18 cellular contexts compared by ENCODE assay signal in the genomic region with DNA sequence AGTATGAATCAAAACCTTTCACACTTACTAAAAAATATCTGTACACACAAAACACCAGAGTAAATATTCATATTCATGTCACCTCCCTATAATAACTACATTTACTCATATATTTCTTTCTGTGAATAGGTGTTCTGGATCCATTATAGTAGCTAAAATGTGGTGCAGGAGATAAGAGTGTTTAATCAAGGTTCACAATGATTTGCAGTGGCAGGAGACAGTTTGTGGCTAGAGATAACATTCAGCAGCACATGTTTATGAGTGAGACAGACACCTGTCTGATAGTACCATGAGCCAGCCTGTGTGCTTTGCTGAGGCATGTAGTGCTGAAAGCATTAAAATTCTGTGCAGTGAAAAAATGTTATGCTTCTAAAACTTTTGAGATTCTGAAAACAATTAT.
DNase-seq lines count a peak whose midpoint lies in the region; ATAC-seq, FAIRE-seq and TF ChIP-seq lines count a peak whose summit lies in the region.
"Had no signal": no experiment of that assay in that cellular context is flagged by ENCODE, and none has a peak within 500 bp of the region (broad histone marks: within the 10 kb centered on the region; RNA-seq: fewer than 3 reads in every experiment).

No MANE protein-coding gene starts in this region.

- BruUV-seq in endothelial cell of umbilical vein (replicated peaks; lab: Mats Ljungman, UMichigan), result no TSS peak

- no peak overlapping the region for H3K9ac ChIP-seq in endothelial cell of umbilical vein (replicated peaks; ENCODE audit: extremely low read depth, insufficient read depth, low read length)

- POLR2A ChIA-PET in T-cell (lab: Charles Lee) (no interaction called here), endothelial cell of umbilical vein (lab: Charles Lee) (no interaction called here)

- intact Hi-C loops in endothelial cell of umbilical vein (cut with micrococcal nuclease), result no loop called here

- ATAC-seq in T-cell (replicated peaks in 1 of 4) (peak in 2 of 4 experiments; percentile 54 to 65), GM21423 (IDR thresholded peaks at IDR 0.05; ENCODE audit: unreplicated experiment) (no peak)
- ATAC-seq: Panc1, SK-N-SH treated with all-trans-retinoic acid at 6 μM for 48 hours had no signal

- no peak overlapping the region for H2AFZ ChIP-seq in endothelial cell of umbilical vein (ENCODE audit: low read depth, low read length)

- H3K4me2 ChIP-seq in endothelial cell of umbilical vein (ENCODE audit: insufficient read depth, low read length), result no peak overlapping the region

- peaks cover 7% of the 10 kb centered on the region for H3K9me3 Mint-ChIP-seq in activated T-cell treated with anti-CD3 and anti-CD28 coated beads, Interleukin-2, amount 50 U/mL, for 24 hours
- H3K9me3 Mint-ChIP-seq in T-cell, result peaks cover 0 to 10% (median 4%) of the 10 kb centered on the region in 3 donors

- TF ChIP-seq POLR2A in endothelial cell of umbilical vein (IDR thresholded peaks at IDR 0.05; ENCODE audit: low read depth, low read length), result no peak

- H4K20me1 ChIP-seq in endothelial cell of umbilical vein (replicated peaks; ENCODE audit: control insufficient read depth, extremely low read depth, insufficient read depth, low read length), result no peaks in the 10 kb centered on the region

- DNase-seq in activated T-cell treated with anti-CD3 and anti-CD28 coated beads, Interleukin-2, amount 50 U/mL, for 24 hours, result no peak
- DNase-seq in activated T-cell treated with anti-CD3 and anti-CD28 coated beads, Interleukin-2, amount 50 U/mL, for 48 hours, result no peak
- DNase-seq in T-cell, result no peak
- DNase-seq in endothelial cell of umbilical vein (ENCODE audit: low read depth, low spot score), result peak; percentile 13
- peak; percentile 38 for DNase-seq in small intestine
- DNase-seq in glomerular visceral epithelial cell (ENCODE audit: extremely low spot score), result no peak
- no peak for DNase-seq in RKO (ENCODE audit: low spot score)
- DNase-seq: H7, IMR-90, NCI-H2171, NCI-H510A, NCI-H82, Right ventricle myocardium superior had no signal

- no peaks in the 10 kb centered on the region for H3K4me1 ChIP-seq in endothelial cell of umbilical vein (ENCODE audit: control insufficient read depth, extremely low read depth, insufficient read depth, low read length)
- H3K4me1 ChIP-seq in small intestine (ENCODE audit: control insufficient read depth in 2 of 2, insufficient read depth in 1 of 2, low read depth in 1 of 2, low read length in 1 of 2), result no peaks in the 10 kb centered on the region

- H3K4me3 Mint-ChIP-seq in activated T-cell treated with anti-CD3 and anti-CD28 coated beads, Interleukin-2, amount 50 U/mL, for 24 hours, result no peak overlapping the region
- no peak overlapping the region for H3K4me3 Mint-ChIP-seq in T-cell

- no peak overlapping the region for H3K4me3 ChIP-seq in endothelial cell of umbilical vein (replicated peaks in 1 of 3; ENCODE audit: insufficient read depth in 1 of 3, low read depth in 1 of 3, low read length in 3 of 3)
- H3K4me3 ChIP-seq in small intestine (ENCODE audit: low read depth in 1 of 2, low read length in 2 of 2), result no peak overlapping the region

- H3K27ac ChIP-seq in endothelial cell of umbilical vein (ENCODE audit: insufficient read depth, low read depth, low read length), result no peak overlapping the region
- no peak overlapping the region for H3K27ac ChIP-seq in small intestine (ENCODE audit: low read depth in 1 of 2, low read length in 1 of 2)
- H3K27ac ChIP-seq: C4-2B had no signal

- H3K27me3 Mint-ChIP-seq in activated T-cell treated with anti-CD3 and anti-CD28 coated beads, Interleukin-2, amount 50 U/mL, for 24 hours, result no peaks in the 10 kb centered on the region
- H3K27me3 Mint-ChIP-seq in T-cell, result no peaks in the 10 kb centered on the region

- FAIRE-seq in endothelial cell of umbilical vein (lab: Jason Lieb, UNC) (no peak), small intestine (lab: Jason Lieb, UNC) (no peak)
- FAIRE-seq: A204.1 had no signal

- no peaks in the 10 kb centered on the region for H3K9me1 ChIP-seq in endothelial cell of umbilical vein (replicated peaks; ENCODE audit: control insufficient read depth, extremely low read depth, insufficient read depth, low read length)

- peak overlapping the region; percentile 14 for H3K27ac Mint-ChIP-seq in activated T-cell treated with anti-CD3 and anti-CD28 coated beads, Interleukin-2, amount 50 U/mL, for 24 hours
- peak overlapping the region; percentile 8 to 17 for H3K27ac Mint-ChIP-seq in T-cell

- CTCF ChIA-PET in T-cell (lab: Charles Lee) (no interaction called here), endothelial cell of umbilical vein (lab: Charles Lee) (no interaction called here)

- peaks cover 16% of the 10 kb centered on the region for H3K36me3 Mint-ChIP-seq in activated T-cell treated with anti-CD3 and anti-CD28 coated beads, Interleukin-2, amount 50 U/mL, for 24 hours (ENCODE audit: low read depth)
- peaks cover 36% of the 10 kb centered on the region for H3K36me3 Mint-ChIP-seq in T-cell

- H3K27me3 ChIP-seq in endothelial cell of umbilical vein (ENCODE audit: control insufficient read depth in 2 of 2, insufficient read depth in 2 of 2, low read length in 2 of 2) (no peaks in the 10 kb centered on the region), small intestine (ENCODE audit: control insufficient read depth in 2 of 2, insufficient read depth in 2 of 2, low read length in 2 of 2) (no peaks in the 10 kb centered on the region)

- H3K4me1 Mint-ChIP-seq in activated T-cell treated with anti-CD3 and anti-CD28 coated beads, Interleukin-2, amount 50 U/mL, for 24 hours (ENCODE audit: low read depth), result peaks cover 14% of the 10 kb centered on the region
- H3K4me1 Mint-ChIP-seq in T-cell, result peaks cover 18 to 30% (median 24%) of the 10 kb centered on the region in 3 donors

- H3K9me3 ChIP-seq in endothelial cell of umbilical vein (replicated peaks; ENCODE audit: control insufficient read depth, insufficient read depth, low read length), result no peaks in the 10 kb centered on the region
- H3K9me3 ChIP-seq in small intestine (ENCODE audit: control insufficient read depth, low read depth), result no peaks in the 10 kb centered on the region

- H3K79me2 ChIP-seq in endothelial cell of umbilical vein (ENCODE audit: control insufficient read depth, insufficient read depth, low read length), result no peaks in the 10 kb centered on the region

- dilution Hi-C loops in endothelial cell of umbilical vein (cut with MboI; ENCODE audit: extremely low pct_ligation_motif_present, low sequenced_read_pairs), result no loop called here

- no peaks in the 10 kb centered on the region for H3K36me3 ChIP-seq in endothelial cell of umbilical vein (ENCODE audit: control insufficient read depth in 2 of 2, extremely low read depth in 1 of 2, insufficient read depth in 2 of 2, low read length in 2 of 2)
- no peaks in the 10 kb centered on the region for H3K36me3 ChIP-seq in small intestine (ENCODE audit: control insufficient read depth in 2 of 2, insufficient read depth in 2 of 2, low read length in 2 of 2)

- no peak for TF ChIP-seq CTCF in endothelial cell of umbilical vein (IDR thresholded peaks at IDR 0.05; ENCODE audit: extremely low read depth in 1 of 2, insufficient read depth in 1 of 2, low read depth in 1 of 2, low read length in 2 of 2)

TF ChIP-seq in endothelial cell of umbilical vein, 7 proteins besides CTCF, POLR2A, EP300 and RAD21:
- TF ChIP-seq FOS (IDR thresholded peaks at IDR 0.05; ENCODE audit: borderline replicate concordance, insufficient read depth, low read length) (no peak), JUN (IDR thresholded peaks at IDR 0.05; ENCODE audit: borderline replicate concordance, insufficient read depth, insufficient read length, low read depth) (no peak), POLR2AphosphoS5 (IDR thresholded peaks at IDR 0.05; ENCODE audit: insufficient read depth, low read depth, low read length) (no peak), EZH2 (IDR thresholded peaks at IDR 0.05; ENCODE audit: borderline replicate concordance, low read depth, low read length, severe bottlenecking) (no peak)
- TF ChIP-seq, protein P1, sequence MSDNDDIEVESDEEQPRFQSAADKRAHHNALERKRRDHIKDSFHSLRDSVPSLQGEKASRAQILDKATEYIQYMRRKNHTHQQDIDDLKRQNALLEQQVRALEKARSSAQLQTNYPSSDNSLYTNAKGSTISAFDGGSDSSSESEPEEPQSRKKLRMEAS (IDR thresholded peaks at IDR 0.05; ENCODE audit: insufficient read depth, insufficient read length), result no peak
TF ChIP-seq in endothelial cell of umbilical vein: peak in this region for 0.

Comparison
In these comparisons a context has a peak if more than half of its experiments do, and no peak if none do; other contexts are left out.
1. DNase-seq: peak in endothelial cell of umbilical vein (single experiment) and small intestine (single experiment); none in activated T-cell treated with anti-CD3 and anti-CD28 coated beads, Interleukin-2, amount 50 U/mL, for 24 hours (single experiment), activated T-cell treated with anti-CD3 and anti-CD28 coated beads, Interleukin-2, amount 50 U/mL, for 48 hours (0 of 2), T-cell (0 of 34), glomerular visceral epithelial cell (single experiment) and RKO (single experiment).